Comparison of ENCODE assay signal across 23 cellular contexts in genomic region chr17:70776446-70776845, GRCh38.
"Had no signal": no experiment of that assay in that cellular context is flagged by ENCODE, and none has a peak within 500 bp of the region (broad histone marks: within the 10 kb centered on the region; RNA-seq: fewer than 3 reads in every experiment).

No MANE protein-coding gene starts in this region.

- H3K4me1 ChIP-seq: esophagus squamous epithelium, gastrocnemius medialis, psoas muscle, sigmoid colon, stomach had no signal

- H3K36me3 ChIP-seq: esophagus squamous epithelium, gastrocnemius medialis, ovary, sigmoid colon, stomach, thyroid gland had no signal

- H3K27ac ChIP-seq: coronary artery, esophagus squamous epithelium, gastrocnemius medialis, ovary, psoas muscle, sigmoid colon, stomach, thyroid gland had no signal

- H3K27me3 ChIP-seq: esophagus squamous epithelium, gastrocnemius medialis, ovary, sigmoid colon, stomach, thyroid gland had no signal

- H3K4me3 ChIP-seq: coronary artery, esophagus squamous epithelium, gastrocnemius medialis, lung, mucosa of descending colon, ovary, psoas muscle, sigmoid colon, stomach, thyroid gland had no signal

- DNase-seq: dermis blood vessel endothelial cell; effector memory CD4-positive, alpha-beta T cell; erythroblast; esophagus squamous epithelium; gastrocnemius medialis; head of caudate nucleus; mucosa of descending colon; naive B cell; occipital lobe; ovary; posterior cingulate gyrus; psoas muscle; right cardiac atrium; sigmoid colon; stimulated activated CD4-positive, alpha-beta T cell treated with anti-CD3 and anti-CD28 coated beads, Interleukin-2, amount 100 ng/mL, for 24 hours; stimulated activated CD4-positive, alpha-beta T cell treated with anti-CD3 and anti-CD28 coated beads, Interleukin-4, amount 100 ng/mL, for 24 hours; stimulated activated naive CD4-positive, alpha-beta T cell treated with Interleukin-2 at 50 U/mL for 16 hours; stomach; thyroid gland; trophoblast cell had no signal

- H3K9me3 ChIP-seq: esophagus squamous epithelium, mucosa of descending colon, ovary, psoas muscle, sigmoid colon, stomach, thyroid gland had no signal

- FAIRE-seq: keratinocyte had no signal
